Comparison of ENCODE assay signal across 11 cellular contexts in the genomic region with DNA sequence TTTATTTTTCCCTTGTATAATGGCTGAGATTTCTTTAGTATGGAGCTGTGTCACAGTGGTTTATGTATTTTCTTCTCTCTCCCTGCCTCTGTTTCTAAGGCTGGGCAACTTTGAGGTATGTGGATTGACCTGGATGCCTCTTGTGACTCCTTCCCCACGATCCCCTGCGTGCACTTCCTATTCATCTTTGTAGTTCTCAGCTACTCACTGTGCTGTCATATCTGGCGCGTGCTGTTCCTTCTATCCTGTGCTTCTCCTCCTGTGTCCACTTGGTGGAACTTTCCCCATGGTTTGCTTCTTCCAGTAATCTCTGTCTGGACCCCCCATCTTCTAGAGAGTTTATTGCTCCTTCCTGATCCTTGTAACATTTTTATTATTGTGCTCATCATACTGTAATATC.
DNase-seq lines count a peak whose midpoint lies in the region; FAIRE-seq and TF ChIP-seq lines count a peak whose summit lies in the region.
"Had no signal": no experiment of that assay in that cellular context is flagged by ENCODE, and none has a peak within 500 bp of the region (broad histone marks: within the 10 kb centered on the region; RNA-seq: fewer than 3 reads in every experiment).

No MANE protein-coding gene starts in this region.

- no peak overlapping the region for H3K56ac ChIP-seq in mesendoderm (ENCODE audit: low read length)

- H3K4me3 ChIP-seq in CD8-positive, alpha-beta memory T cell (ENCODE audit: low read length), result no peak overlapping the region
- H3K4me3 ChIP-seq in bronchial epithelial cell (ENCODE audit: low read depth, low read length), result no peak overlapping the region
- no peak overlapping the region for H3K4me3 ChIP-seq in mesendoderm (ENCODE audit: low read length)
- H3K4me3 ChIP-seq: prostate gland had no signal

- H3K27me3 ChIP-seq in CD8-positive, alpha-beta memory T cell (ENCODE audit: insufficient read depth, low read length, poor library complexity, severe bottlenecking), result no peaks in the 10 kb centered on the region
- H3K27me3 ChIP-seq in bronchial epithelial cell (ENCODE audit: control insufficient read depth, insufficient read depth, low read length) (no peaks in the 10 kb centered on the region), mesendoderm (ENCODE audit: insufficient read depth, low read length, poor library complexity) (no peaks in the 10 kb centered on the region)

- POLR2A ChIA-PET in CD8-positive, alpha-beta memory T cell (lab: Charles Lee), result interaction anchor here (0.7 kb wide), 1 partner anchor 133 kb away, joined by 15 read pairs; no protein-coding TSS in a partner anchor

- no peaks in the 10 kb centered on the region for H3K9me3 Mint-ChIP-seq in CD8-positive, alpha-beta memory T cell

- H3K9me3 ChIP-seq in CD8-positive, alpha-beta memory T cell (ENCODE audit: low read length), result no peaks in the 10 kb centered on the region
- H3K9me3 ChIP-seq: prostate gland had no signal

- no peak overlapping the region for H3K9ac ChIP-seq in mesendoderm (ENCODE audit: low read length)

- CTCF ChIA-PET in CD8-positive, alpha-beta memory T cell (lab: Charles Lee), result no interaction called here

- H3K36me3 ChIP-seq in CD8-positive, alpha-beta memory T cell (ENCODE audit: insufficient read depth, low read length), result no peaks in the 10 kb centered on the region
- no peaks in the 10 kb centered on the region for H3K36me3 ChIP-seq in bronchial epithelial cell (ENCODE audit: control insufficient read depth, insufficient read depth, low read length)
- no peaks in the 10 kb centered on the region for H3K36me3 ChIP-seq in mesendoderm (ENCODE audit: control insufficient read depth, insufficient read depth, low read length)
- H3K36me3 ChIP-seq: prostate gland had no signal

- FAIRE-seq in HTR-8/SVneo (lab: Jason Lieb, UNC), result no peak
- no peak for FAIRE-seq in bronchial epithelial cell (lab: Jason Lieb, UNC)

- H2BK15ac ChIP-seq in mesendoderm (replicated peaks; ENCODE audit: low read depth), result no peak overlapping the region

- no peak overlapping the region for H3K27ac ChIP-seq in CD8-positive, alpha-beta memory T cell (ENCODE audit: low read depth, low read length)
- H3K27ac ChIP-seq in mesendoderm (ENCODE audit: low read depth, low read length), result no peak overlapping the region
- H3K27ac ChIP-seq: prostate gland had no signal

- H3K4me2 ChIP-seq in mesendoderm (ENCODE audit: low read length), result no peak overlapping the region

- H3K27ac Mint-ChIP-seq in CD8-positive, alpha-beta memory T cell, result peak overlapping the region in 5 of 8 donors; percentile 17 to 48 (median 24)

- H3K23ac ChIP-seq in mesendoderm (ENCODE audit: low read length), result no peak overlapping the region

- peaks cover 35% of the 10 kb centered on the region for H3K4me1 ChIP-seq in CD8-positive, alpha-beta memory T cell (ENCODE audit: insufficient read depth, low read length)
- H3K4me1 ChIP-seq in mesendoderm (ENCODE audit: control insufficient read depth, low read depth, low read length), result peaks cover 38% of the 10 kb centered on the region
- H3K4me1 ChIP-seq: prostate gland had no signal

- H3K36me3 Mint-ChIP-seq in CD8-positive, alpha-beta memory T cell, result peaks cover 0 to 4% (median 0%) of the 10 kb centered on the region in 3 donors

- DNase-seq in CD8-positive, alpha-beta memory T cell, result no peak
- DNase-seq in HTR-8/SVneo (ENCODE audit: insufficient read length, low spot score), result peak; percentile 31
- DNase-seq in bronchial epithelial cell (ENCODE audit: low read depth), result peak; percentile 30
- no peak for DNase-seq in mesendoderm
- no peak for DNase-seq in NCI-H146 treated with DMSO at 0.1 percent for 48 hours (lab: John Stamatoyannopoulos, UW; ENCODE audit: unreplicated experiment)
- no peak for DNase-seq in OCI-M2 (lab: John Stamatoyannopoulos, UW; ENCODE audit: unreplicated experiment)
- DNase-seq in inferior parietal cortex (ENCODE audit: extremely low spot score), result no peak
- no peak for DNase-seq in NCI-H1092 treated with DMSO at 0.1 percent for 48 hours (lab: John Stamatoyannopoulos, UW)
- DNase-seq: NCI-H1417 treated with DMSO at 0.1 percent for 48 hours, T-helper 9 cell had no signal

- no peak overlapping the region for H2AK5ac ChIP-seq in mesendoderm (ENCODE audit: low read length)

- peaks cover 59% of the 10 kb centered on the region for H3K79me2 ChIP-seq in mesendoderm (ENCODE audit: control insufficient read depth, insufficient read depth, low read length)

- no CpG with 5 or more reads among the region's 4 CpGs for WGBS in mesendoderm (ENCODE audit: extremely low coverage, insufficient coverage, low lambda C conversion rate)

- H4K8ac ChIP-seq in mesendoderm (ENCODE audit: low read depth, low read length), result no peak overlapping the region

- no peak overlapping the region for H4K5ac ChIP-seq in mesendoderm (ENCODE audit: low read length)

- H2BK120ac ChIP-seq in mesendoderm (ENCODE audit: low read depth, low read length), result no peak overlapping the region

- peak overlapping the region; percentile 25 for H2BK5ac ChIP-seq in mesendoderm (ENCODE audit: low read length)

- peaks cover 75 to 95% (median 93%) of the 10 kb centered on the region in 3 donors for H3K4me1 Mint-ChIP-seq in CD8-positive, alpha-beta memory T cell

- peak overlapping the region in 1 of 7 donors; percentile 4 for H3K4me3 Mint-ChIP-seq in CD8-positive, alpha-beta memory T cell

- peaks cover 10% of the 10 kb centered on the region for H3K79me1 ChIP-seq in mesendoderm (ENCODE audit: low read length)

- TF ChIP-seq CTCF in bronchial epithelial cell (IDR thresholded peaks at IDR 0.05; ENCODE audit: insufficient read depth, low read length, severe bottlenecking), result no peak

- no peak overlapping the region for H3K4ac ChIP-seq in mesendoderm (ENCODE audit: low read depth, low read length)

- H3K18ac ChIP-seq in mesendoderm (ENCODE audit: low read length), result no peak overlapping the region

- no peaks in the 10 kb centered on the region for H3K27me3 Mint-ChIP-seq in CD8-positive, alpha-beta memory T cell

Comparison
In these comparisons a context has a peak if more than half of its experiments do, and no peak if none do; other contexts are left out.
1. DNase-seq: peak in HTR-8/SVneo (single experiment) and bronchial epithelial cell (single experiment); none in CD8-positive, alpha-beta memory T cell (0 of 5), mesendoderm (single experiment), NCI-H146 treated with DMSO at 0.1 percent for 48 hours (single experiment), OCI-M2 (single experiment), inferior parietal cortex (single experiment) and NCI-H1092 treated with DMSO at 0.1 percent for 48 hours (single experiment).